ENCODE assay signal across 8 cellular contexts in genomic region chr17:76735586-76736348, GRCh38. TPM values are rescaled to one million over a fixed set of nuclear protein-coding genes. Genes with fewer than 3 reads are reported as not detected.
A peak's percentile ranks its signal among the peaks of the same experiment; 100 is the strongest.
DNase-seq lines count a peak whose midpoint lies in the region; ATAC-seq and TF ChIP-seq lines count a peak whose summit lies in the region.

No MANE protein-coding gene starts in this region.

- peaks cover 6% of the 10 kb centered on the region for H3K36me3 Mint-ChIP-seq in IgD-negative memory B cell

- peak overlapping the region; percentile 98 to 100 (median 98) for H3K27ac Mint-ChIP-seq in IgD-negative memory B cell

- no peaks in the 10 kb centered on the region for H3K27me3 ChIP-seq in AG04450 (ENCODE audit: control insufficient read depth, insufficient read depth, low read length)
- H3K27me3 ChIP-seq in brain microvascular endothelial cell (replicated peaks) = no peaks in the 10 kb centered on the region

- no peak for ATAC-seq in mucosa of descending colon
- no peak for ATAC-seq in GM21381 (IDR thresholded peaks at IDR 0.05; ENCODE audit: unreplicated experiment)

- in situ Hi-C loops in brain microvascular endothelial cell (cut with HindIII; ENCODE audit: low pct_ligation_motif_present, low sequenced_read_pairs) = no loop called here

- peak overlapping the region; percentile 39 for H3K27ac ChIP-seq in AG04450 (ENCODE audit: low read depth, low read length)
- peak overlapping the region; percentile 78 for H3K27ac ChIP-seq in brain microvascular endothelial cell

- DNase-seq in AG04450 (ENCODE audit: low read depth, low spot score) (no peak), brain microvascular endothelial cell (no peak), mucosa of descending colon (no peak), NCI-H1694 treated with DMSO at 0.1 percent for 48 hours (lab: John Stamatoyannopoulos, UW) (no peak), RPMI8226 (no peak), NCI-H2196 treated with DMSO at 0.1 percent for 48 hours (lab: John Stamatoyannopoulos, UW; ENCODE audit: unreplicated experiment) (no peak)

- no peaks in the 10 kb centered on the region for H3K27me3 Mint-ChIP-seq in IgD-negative memory B cell

- H3K36me3 ChIP-seq in brain microvascular endothelial cell (replicated peaks) (peaks cover 48% of the 10 kb centered on the region), mucosa of descending colon (ENCODE audit: low read depth) (no peaks in the 10 kb centered on the region)

- H3K4me1 Mint-ChIP-seq in IgD-negative memory B cell = peaks cover 39 to 49% (median 40%) of the 10 kb centered on the region in 3 donors

- H3K9me3 Mint-ChIP-seq in IgD-negative memory B cell = no peaks in the 10 kb centered on the region

- peak overlapping the region; percentile 96 for H3K4me3 ChIP-seq in AG04450 (ENCODE audit: low read depth, low read length)
- peak overlapping the region; percentile 80 for H3K4me3 ChIP-seq in brain microvascular endothelial cell (ENCODE audit: low read depth, low read length)
- peak overlapping the region; percentile 97 for H3K4me3 ChIP-seq in mucosa of descending colon

- peaks cover 26% of the 10 kb centered on the region for H3K4me1 ChIP-seq in mucosa of descending colon (ENCODE audit: low read depth)

- H3K9me3 ChIP-seq in AG04450 (ENCODE audit: control insufficient read depth, insufficient read depth, low read length) = no peaks in the 10 kb centered on the region; the same call in 1 of the 2 replicates
- no peaks in the 10 kb centered on the region for H3K9me3 ChIP-seq in mucosa of descending colon

- POLR2A ChIA-PET in AG04450 (lab: Yijun Ruan, JAX) = interaction anchor here (0.8 to 5.4 kb wide), 4 partner anchors 9 to 189 kb away, joined by 3 to 41 read pairs (median 9); partner anchors contain the start of genes JMJD6 and METTL23

- intact Hi-C loops in mucosa of descending colon (cut with DNase I, micrococcal nuclease) = no loop called here

- CTCF ChIA-PET in AG04450 (lab: Charles Lee) = interaction anchor here (1.0 kb wide), 1 partner anchor 8 kb away, joined by 3 read pairs; no protein-coding TSS in a partner anchor

- H3K4me3 Mint-ChIP-seq in IgD-negative memory B cell = peak overlapping the region; percentile 91 to 97 (median 94)

- no peak for TF ChIP-seq CTCF in AG04450 (IDR thresholded peaks at IDR 0.05; ENCODE audit: low read depth, low read length)
- no peak for TF ChIP-seq CTCF in brain microvascular endothelial cell (IDR thresholded peaks at IDR 0.05; ENCODE audit: low read depth, low read length, missing control alignments)
- no peak for TF ChIP-seq CTCF in mucosa of descending colon (IDR thresholded peaks at IDR 0.05)

RNA-seq across cellular contexts. Expression of gene SRSF2, which starts 1.4 kb away (rescaled TPM):
- polyA plus RNA-seq in AG04450 (2011; rRNA removed) (170 and 184 TPM in 2 replicates), IgD-negative memory B cell (152 TPM)
- polyA minus RNA-seq in AG04450 (2011; rRNA and poly(A)+ RNA removed) = 71.4 and 81.2 TPM in 2 replicates
- total RNA-seq in mucosa of descending colon = 100 to 1,000 TPM; 130 to 166 (median 134) TPM

RNA-seq across cellular contexts. Expression of gene MFSD11, which starts 2.2 kb away (rescaled TPM):
- polyA plus RNA-seq in AG04450 (2011; rRNA removed) = 20.3 and 21.1 TPM in 2 replicates
- 20.2 and 21.9 TPM in 2 replicates for polyA minus RNA-seq in AG04450 (2011; rRNA and poly(A)+ RNA removed)
- polyA plus RNA-seq in IgD-negative memory B cell = 17.5 TPM
- 10 to 100 TPM; 31.2 to 38.2 (median 33.2) TPM for total RNA-seq in mucosa of descending colon

RNA-seq across cellular contexts. Expression of gene METTL23, which starts 9.1 kb away (rescaled TPM):
- 46.8 and 54.4 TPM in 2 replicates for polyA plus RNA-seq in AG04450 (2011; rRNA removed)
- polyA minus RNA-seq in AG04450 (2011; rRNA and poly(A)+ RNA removed) = 11.6 and 15.5 TPM in 2 replicates
- 121 TPM for polyA plus RNA-seq in IgD-negative memory B cell
- total RNA-seq in mucosa of descending colon = 10 to 100 TPM; 22.5 to 30.4 (median 28.7) TPM

RNA-seq across cellular contexts. Expression of gene JMJD6, which starts 9.4 kb away (rescaled TPM):
- polyA plus RNA-seq in AG04450 (2011; rRNA removed) (12.4 and 17.3 TPM in 2 replicates), IgD-negative memory B cell (41.4 TPM)
- 12.2 and 16.6 TPM in 2 replicates for polyA minus RNA-seq in AG04450 (2011; rRNA and poly(A)+ RNA removed)
- 10 to 100 TPM; 27.0 to 56.3 (median 30.3) TPM for total RNA-seq in mucosa of descending colon

RNA-seq across cellular contexts. Expression of gene MXRA7, which starts 25.0 kb away (rescaled TPM):
- polyA plus RNA-seq in AG04450 (2011; rRNA removed) = 222 and 265 TPM in 2 replicates
- 92.0 and 94.3 TPM in 2 replicates for polyA minus RNA-seq in AG04450 (2011; rRNA and poly(A)+ RNA removed)
- 2.7 TPM for polyA plus RNA-seq in IgD-negative memory B cell
- 100 to 1,000 TPM in 1 of 3 donors, 10 to 100 TPM in 2; 11.4 to 214 (median 24.5) TPM for total RNA-seq in mucosa of descending colon
